8 cellular contexts compared by ENCODE assay signal in genomic region chr18:35289293-35290069, GRCh38. TPM values are rescaled to one million over a fixed set of nuclear protein-coding genes. Genes with fewer than 3 reads are reported as not detected.
A peak's percentile ranks its signal among the peaks of the same experiment; 100 is the strongest.
DNase-seq lines count a peak whose midpoint lies in the region; ATAC-seq and TF ChIP-seq lines count a peak whose summit lies in the region.

No MANE protein-coding gene starts in this region.

- ATAC-seq in Right ventricle myocardium inferior (no peak), HG02973 (IDR thresholded peaks at IDR 0.05; ENCODE audit: unreplicated experiment) (peak; percentile 34)
- peak; percentile 47 to 57 for ATAC-seq in stimulated activated naive B cell treated with anti-CD40 and anti-IgM and Interleukin-4, amounts not matched to agents 10 μg/mL and 1 μg/mL and 100 μg/mL, for 72 hours (replicated peaks)

- H3K27me3 Mint-ChIP-seq in stimulated activated naive B cell treated with anti-CD40 and anti-IgM and Interleukin-4, amounts not matched to agents 10 μg/mL and 1 μg/mL and 100 μg/mL, for 72 hours: no peaks in the 10 kb centered on the region

- H3K27ac Mint-ChIP-seq in stimulated activated naive B cell treated with anti-CD40 and anti-IgM and Interleukin-4, amounts not matched to agents 10 μg/mL and 1 μg/mL and 100 μg/mL, for 72 hours: peak overlapping the region; percentile 98

- no peaks in the 10 kb centered on the region for H3K9me3 Mint-ChIP-seq in stimulated activated naive B cell treated with anti-CD40 and anti-IgM and Interleukin-4, amounts not matched to agents 10 μg/mL and 1 μg/mL and 100 μg/mL, for 72 hours

- peaks cover 10 to 42% of the 10 kb centered on the region in 2 donors for H3K36me3 Mint-ChIP-seq in stimulated activated naive B cell treated with anti-CD40 and anti-IgM and Interleukin-4, amounts not matched to agents 10 μg/mL and 1 μg/mL and 100 μg/mL, for 72 hours

- no peak for TF ChIP-seq RAD21 in liver (IDR thresholded peaks at IDR 0.05)

- POLR2A ChIA-PET in RWPE1 (lab: Yijun Ruan, JAX; ENCODE audit: low non-redundant PET): no interaction called here

- H3K9ac ChIP-seq in liver (ENCODE audit: low read depth in 1 of 2, low read length in 2 of 2): peak overlapping the region; percentile 23 to 94

- H3K4me3 Mint-ChIP-seq in stimulated activated naive B cell treated with anti-CD40 and anti-IgM and Interleukin-4, amounts not matched to agents 10 μg/mL and 1 μg/mL and 100 μg/mL, for 72 hours: peak overlapping the region; percentile 96 to 97

- peak overlapping the region; percentile 82 for H3K4me3 ChIP-seq in choroid plexus epithelial cell (ENCODE audit: low read depth, low read length)
- H3K4me3 ChIP-seq in liver (ENCODE audit: low read depth in 1 of 3, low read length in 3 of 3): peak overlapping the region; percentile 53 to 83 (median 71)

- peaks cover 0 to 7% (median 2%) of the 10 kb centered on the region in 4 donors for H3K36me3 ChIP-seq in liver (ENCODE audit: control insufficient read depth in 4 of 4, insufficient read depth in 3 of 4, low read depth in 1 of 4, low read length in 3 of 4)

- DNase-seq in Right ventricle myocardium inferior (ENCODE audit: missing footprints) (peak; percentile 52), cardiac septum (ENCODE audit: low spot score) (no peak), RWPE1 (ENCODE audit: low spot score) (peak; percentile 8), choroid plexus epithelial cell (ENCODE audit: low read depth) (no peak), AML-193 (lab: John Stamatoyannopoulos, UW) (no peak)
- DNase-seq in stimulated activated naive B cell treated with anti-CD40 and anti-IgM and Interleukin-4, amounts not matched to agents 10 μg/mL and 1 μg/mL and 100 μg/mL, for 72 hours: no peak

- no peaks in the 10 kb centered on the region for H3K9me3 ChIP-seq in liver (ENCODE audit: control insufficient read depth in 4 of 4, low read length in 3 of 4)

- peak overlapping the region; percentile 75 for H3K27ac ChIP-seq in RWPE1
- H3K27ac ChIP-seq in liver (ENCODE audit: low read depth in 1 of 2, low read length in 2 of 2): peak overlapping the region; percentile 65 to 87

- peaks cover 22 to 39% of the 10 kb centered on the region in 2 donors for H3K4me1 Mint-ChIP-seq in stimulated activated naive B cell treated with anti-CD40 and anti-IgM and Interleukin-4, amounts not matched to agents 10 μg/mL and 1 μg/mL and 100 μg/mL, for 72 hours

- H3K4me1 ChIP-seq in liver (ENCODE audit: control insufficient read depth in 4 of 4, insufficient read depth in 4 of 4, low read length in 3 of 4): peaks cover 5 to 19% (median 10%) of the 10 kb centered on the region in 4 donors

- CTCF ChIA-PET in RWPE1 (lab: Yijun Ruan, JAX): no interaction called here

- no peak for TF ChIP-seq CTCF in RWPE1 (conservative IDR thresholded peaks at IDR 0.05; ENCODE audit: low read depth)
- TF ChIP-seq CTCF in choroid plexus epithelial cell (conservative IDR thresholded peaks at IDR 0.05; ENCODE audit: low read depth, low read length): no peak
- no peak for TF ChIP-seq CTCF in liver (IDR thresholded peaks at IDR 0.05; ENCODE audit: low read depth, low read length, missing input control)

- H3K27me3 ChIP-seq in liver (ENCODE audit: control insufficient read depth in 4 of 4, insufficient read depth in 4 of 4, low read length in 3 of 4): no peaks in the 10 kb centered on the region

- intact Hi-C loops in Right ventricle myocardium inferior (cut with DNase I): loop anchor here (1.0 kb wide), 2 partner anchors 48 to 55 kb away; partner anchors contain the start of genes ZNF24 and ZNF397
- intact Hi-C loops in cardiac septum (cut with DNase I): loop anchor here (1.0 to 5.0 kb wide), 3 partner anchors 22 to 53 kb away; partner anchors contain the start of genes ZNF24 and ZNF397

- WGBS in liver: 10% methylated on average over 14 of the region's 14 CpGs

TF ChIP-seq in liver, 16 proteins besides CTCF, POLR2A, EP300 and RAD21:
- TF ChIP-seq HNF4G (IDR thresholded peaks at IDR 0.05) (no peak), TAF1 (conservative IDR thresholded peaks at IDR 0.05) (no peak), ZBTB33 (IDR thresholded peaks at IDR 0.05) (no peak), JUND (IDR thresholded peaks at IDR 0.05) (no peak), REST (IDR thresholded peaks at IDR 0.05) (no peak), ATF3 (IDR thresholded peaks at IDR 0.05) (no peak), EGR1 (IDR thresholded peaks at IDR 0.05; ENCODE audit: low read depth in 2 of 2) (no peak), YY1 (IDR thresholded peaks at IDR 0.05) (no peak), NR2F2 (IDR thresholded peaks at IDR 0.05) (no peak)

RNA-seq across cellular contexts. Expression of gene ZSCAN30, which starts 0.5 kb away (rescaled TPM):
- total RNA-seq in Right ventricle myocardium inferior (9.5 TPM), cardiac septum (18.6 TPM), liver (10 to 100 TPM in 1 of 2 donors, 1 to 10 TPM in 1; 6.2 to 10.4 TPM)
- polyA plus RNA-seq in liver: 1 to 10 TPM; 2.3 to 5.0 TPM

RNA-seq across cellular contexts. Expression of gene ZNF397, which starts 48.6 kb away (rescaled TPM):
- total RNA-seq in Right ventricle myocardium inferior (15.5 TPM), cardiac septum (18.0 TPM), liver (10 to 100 TPM; 13.1 to 20.0 TPM)
- polyA plus RNA-seq in liver: 1 to 10 TPM; 3.8 to 6.1 TPM

RNA-seq across cellular contexts. Expression of gene ZNF24, which starts 54.7 kb away (rescaled TPM):
- total RNA-seq in Right ventricle myocardium inferior (50.2 TPM), cardiac septum (44.2 TPM), liver (10 to 100 TPM; 28.6 to 30.3 TPM)
- polyA plus RNA-seq in liver: 10 to 100 TPM in 1 of 2 donors, 1 to 10 TPM in 1; 9.1 to 29.2 TPM

Comparison
In these comparisons a context has a peak if more than half of its experiments do, and no peak if none do; other contexts are left out.
1. DNase-seq: peak in Right ventricle myocardium inferior (single experiment) and RWPE1 (single experiment); none in cardiac septum (single experiment), choroid plexus epithelial cell (single experiment), stimulated activated naive B cell treated with anti-CD40 and anti-IgM and Interleukin-4, amounts not matched to agents 10 μg/mL and 1 μg/mL and 100 μg/mL, for 72 hours (single experiment) and AML-193 (0 of 2).